In the genomic region with DNA sequence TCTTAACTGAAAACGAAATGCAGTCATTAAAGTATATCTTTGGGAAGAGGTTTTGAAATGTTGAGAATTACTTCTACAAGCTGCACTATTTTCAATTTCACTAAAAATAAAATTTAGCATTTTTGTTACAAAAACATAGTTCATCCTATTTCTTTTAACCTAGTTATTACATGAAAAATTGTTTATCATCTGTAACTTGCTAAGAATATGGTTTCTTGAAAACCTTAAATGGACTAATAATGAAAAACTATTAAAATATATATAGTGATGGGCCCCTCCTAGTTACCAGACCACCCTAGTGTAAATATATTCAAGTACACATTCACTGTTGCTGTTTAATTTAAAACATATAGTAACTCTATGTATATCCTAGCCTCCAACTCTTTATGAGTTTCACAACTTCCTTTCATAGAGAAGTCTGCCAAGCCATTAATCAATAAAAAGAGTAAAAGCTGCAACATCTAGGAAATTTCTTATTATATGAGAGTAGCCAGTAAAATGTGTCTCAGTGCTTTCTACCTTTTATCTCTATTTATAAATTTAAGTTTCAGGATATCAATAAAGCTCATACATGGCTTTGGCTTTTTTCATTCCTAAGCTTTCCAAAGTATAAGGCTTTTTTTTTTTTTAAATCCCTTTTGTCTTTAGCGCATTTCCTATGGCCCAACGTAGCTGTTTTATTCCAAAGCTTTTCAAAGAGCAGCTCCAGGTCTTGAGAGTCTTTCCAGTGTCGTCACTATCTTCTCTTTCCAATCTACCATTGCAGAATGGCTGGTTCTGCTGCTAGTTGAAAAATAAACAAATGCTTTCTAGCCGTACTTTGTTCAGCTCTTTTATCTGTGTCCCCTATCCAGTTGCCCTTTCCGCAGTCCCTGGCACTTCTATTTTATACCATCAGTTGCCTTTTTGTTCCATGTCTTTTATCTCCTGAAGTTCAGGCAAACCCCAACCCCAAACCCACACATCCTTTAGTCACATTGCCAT, we compare ENCODE assay signal across 1 cellular context.
TF ChIP-seq lines count a peak whose summit lies in the region.

No MANE protein-coding gene starts in this region.

TF ChIP-seq in HepG2, 621 proteins besides CTCF, POLR2A, EP300 and RAD21 (continued from another document and continues in another):
- TF ChIP-seq, protein P1, sequence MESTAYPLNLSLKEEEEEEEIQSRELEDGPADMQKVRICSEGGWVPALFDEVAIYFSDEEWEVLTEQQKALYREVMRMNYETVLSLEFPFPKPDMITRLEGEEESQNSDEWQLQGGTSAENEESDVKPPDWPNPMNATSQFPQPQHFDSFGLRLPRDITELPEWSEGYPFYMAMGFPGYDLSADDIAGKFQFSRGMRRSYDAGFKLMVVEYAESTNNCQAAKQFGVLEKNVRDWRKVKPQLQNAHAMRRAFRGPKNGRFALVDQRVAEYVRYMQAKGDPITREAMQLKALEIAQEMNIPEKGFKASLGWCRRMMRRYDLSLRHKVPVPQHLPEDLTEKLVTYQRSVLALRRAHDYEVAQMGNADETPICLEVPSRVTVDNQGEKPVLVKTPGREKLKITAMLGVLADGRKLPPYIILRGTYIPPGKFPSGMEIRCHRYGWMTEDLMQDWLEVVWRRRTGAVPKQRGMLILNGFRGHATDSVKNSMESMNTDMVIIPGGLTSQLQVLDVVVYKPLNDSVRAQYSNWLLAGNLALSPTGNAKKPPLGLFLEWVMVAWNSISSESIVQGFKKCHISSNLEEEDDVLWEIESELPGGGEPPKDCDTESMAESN (CRISPR knock-in tag; conservative IDR thresholded peaks at IDR 0.05) = no peak
- TF ChIP-seq NFATC3 (CRISPR knock-in tag; IDR thresholded peaks at IDR 0.05) = no peak
- TF ChIP-seq, protein P2, sequence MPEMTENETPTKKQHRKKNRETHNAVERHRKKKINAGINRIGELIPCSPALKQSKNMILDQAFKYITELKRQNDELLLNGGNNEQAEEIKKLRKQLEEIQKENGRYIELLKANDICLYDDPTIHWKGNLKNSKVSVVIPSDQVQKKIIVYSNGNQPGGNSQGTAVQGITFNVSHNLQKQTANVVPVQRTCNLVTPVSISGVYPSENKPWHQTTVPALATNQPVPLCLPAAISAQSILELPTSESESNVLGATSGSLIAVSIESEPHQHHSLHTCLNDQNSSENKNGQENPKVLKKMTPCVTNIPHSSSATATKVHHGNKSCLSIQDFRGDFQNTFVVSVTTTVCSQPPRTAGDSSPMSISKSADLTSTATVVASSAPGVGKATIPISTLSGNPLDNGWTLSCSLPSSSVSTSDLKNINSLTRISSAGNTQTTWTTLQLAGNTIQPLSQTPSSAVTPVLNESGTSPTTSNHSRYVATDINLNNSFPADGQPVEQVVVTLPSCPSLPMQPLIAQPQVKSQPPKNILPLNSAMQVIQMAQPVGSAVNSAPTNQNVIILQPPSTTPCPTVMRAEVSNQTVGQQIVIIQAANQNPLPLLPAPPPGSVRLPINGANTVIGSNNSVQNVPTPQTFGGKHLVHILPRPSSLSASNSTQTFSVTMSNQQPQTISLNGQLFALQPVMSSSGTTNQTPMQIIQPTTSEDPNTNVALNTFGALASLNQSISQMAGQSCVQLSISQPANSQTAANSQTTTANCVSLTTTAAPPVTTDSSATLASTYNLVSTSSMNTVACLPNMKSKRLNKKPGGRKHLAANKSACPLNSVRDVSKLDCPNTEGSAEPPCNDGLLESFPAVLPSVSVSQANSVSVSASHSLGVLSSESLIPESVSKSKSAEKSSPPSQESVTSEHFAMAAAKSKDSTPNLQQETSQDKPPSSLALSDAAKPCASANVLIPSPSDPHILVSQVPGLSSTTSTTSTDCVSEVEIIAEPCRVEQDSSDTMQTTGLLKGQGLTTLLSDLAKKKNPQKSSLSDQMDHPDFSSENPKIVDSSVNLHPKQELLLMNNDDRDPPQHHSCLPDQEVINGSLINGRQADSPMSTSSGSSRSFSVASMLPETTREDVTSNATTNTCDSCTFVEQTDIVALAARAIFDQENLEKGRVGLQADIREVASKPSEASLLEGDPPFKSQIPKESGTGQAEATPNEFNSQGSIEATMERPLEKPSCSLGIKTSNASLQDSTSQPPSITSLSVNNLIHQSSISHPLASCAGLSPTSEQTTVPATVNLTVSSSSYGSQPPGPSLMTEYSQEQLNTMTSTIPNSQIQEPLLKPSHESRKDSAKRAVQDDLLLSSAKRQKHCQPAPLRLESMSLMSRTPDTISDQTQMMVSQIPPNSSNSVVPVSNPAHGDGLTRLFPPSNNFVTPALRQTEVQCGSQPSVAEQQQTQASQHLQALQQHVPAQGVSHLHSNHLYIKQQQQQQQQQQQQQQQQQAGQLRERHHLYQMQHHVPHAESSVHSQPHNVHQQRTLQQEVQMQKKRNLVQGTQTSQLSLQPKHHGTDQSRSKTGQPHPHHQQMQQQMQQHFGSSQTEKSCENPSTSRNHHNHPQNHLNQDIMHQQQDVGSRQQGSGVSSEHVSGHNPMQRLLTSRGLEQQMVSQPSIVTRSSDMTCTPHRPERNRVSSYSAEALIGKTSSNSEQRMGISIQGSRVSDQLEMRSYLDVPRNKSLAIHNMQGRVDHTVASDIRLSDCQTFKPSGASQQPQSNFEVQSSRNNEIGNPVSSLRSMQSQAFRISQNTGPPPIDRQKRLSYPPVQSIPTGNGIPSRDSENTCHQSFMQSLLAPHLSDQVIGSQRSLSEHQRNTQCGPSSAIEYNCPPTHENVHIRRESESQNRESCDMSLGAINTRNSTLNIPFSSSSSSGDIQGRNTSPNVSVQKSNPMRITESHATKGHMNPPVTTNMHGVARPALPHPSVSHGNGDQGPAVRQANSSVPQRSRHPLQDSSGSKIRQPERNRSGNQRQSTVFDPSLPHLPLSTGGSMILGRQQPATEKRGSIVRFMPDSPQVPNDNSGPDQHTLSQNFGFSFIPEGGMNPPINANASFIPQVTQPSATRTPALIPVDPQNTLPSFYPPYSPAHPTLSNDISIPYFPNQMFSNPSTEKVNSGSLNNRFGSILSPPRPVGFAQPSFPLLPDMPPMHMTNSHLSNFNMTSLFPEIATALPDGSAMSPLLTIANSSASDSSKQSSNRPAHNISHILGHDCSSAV (CRISPR knock-in tag; IDR thresholded peaks at IDR 0.05; ENCODE audit: borderline replicate concordance) = no peak
- 0 out of 2 replicates have a peak, but pooled peaks have one; percentile 71 for TF ChIP-seq ZC3H13 (CRISPR knock-in tag; IDR thresholded peaks at IDR 0.05)
- TF ChIP-seq, protein P3, sequence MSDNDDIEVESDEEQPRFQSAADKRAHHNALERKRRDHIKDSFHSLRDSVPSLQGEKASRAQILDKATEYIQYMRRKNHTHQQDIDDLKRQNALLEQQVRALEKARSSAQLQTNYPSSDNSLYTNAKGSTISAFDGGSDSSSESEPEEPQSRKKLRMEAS (IDR thresholded peaks at IDR 0.05) = no peak
- TF ChIP-seq ZNF720 (CRISPR knock-in tag; IDR thresholded peaks at IDR 0.05) = no peak
- TF ChIP-seq TMF1 (CRISPR knock-in tag; IDR thresholded peaks at IDR 0.05; ENCODE audit: low read depth) = no peak
- no peak for TF ChIP-seq SOX13 (IDR thresholded peaks at IDR 0.05)
- peak in 1 of 2 experiments; percentile 63; a peak in 2 of 4 replicates for TF ChIP-seq SOX13 (CRISPR knock-in tag; conservative IDR thresholded peaks at IDR 0.05 in 1 of 2, IDR thresholded peaks at IDR 0.05 in 1 of 2)
- no peak for TF ChIP-seq ZNF382 (CRISPR knock-in tag; IDR thresholded peaks at IDR 0.05; ENCODE audit: borderline replicate concordance)
- TF ChIP-seq RBM22 (optimal IDR thresholded peaks at IDR 0.05; ENCODE audit: low read length) = peak; percentile 96
- no peak for TF ChIP-seq ZNF101 (CRISPR knock-in tag; IDR thresholded peaks at IDR 0.05; ENCODE audit: borderline replicate concordance, low read depth)
- TF ChIP-seq TGIF2 (CRISPR knock-in tag; IDR thresholded peaks at IDR 0.05) = peak; percentile 44; the same call in 1 of the 2 replicates
- no peak for TF ChIP-seq KDM4B (CRISPR knock-in tag; IDR thresholded peaks at IDR 0.05)
- 0 out of 2 replicates have a peak, but pooled peaks have one; percentile 49 for TF ChIP-seq ZNF543 (CRISPR knock-in tag; IDR thresholded peaks at IDR 0.05)
- peak; percentile 47; the same call in 1 of the 2 replicates for TF ChIP-seq HNF4A (CRISPR knock-in tag; IDR thresholded peaks at IDR 0.05)
- TF ChIP-seq ZNF24 (IDR thresholded peaks at IDR 0.05) = no peak
- TF ChIP-seq ZFYVE20 (CRISPR knock-in tag; IDR thresholded peaks at IDR 0.05; ENCODE audit: borderline replicate concordance, low read depth) = no peak
- TF ChIP-seq, protein P4, sequence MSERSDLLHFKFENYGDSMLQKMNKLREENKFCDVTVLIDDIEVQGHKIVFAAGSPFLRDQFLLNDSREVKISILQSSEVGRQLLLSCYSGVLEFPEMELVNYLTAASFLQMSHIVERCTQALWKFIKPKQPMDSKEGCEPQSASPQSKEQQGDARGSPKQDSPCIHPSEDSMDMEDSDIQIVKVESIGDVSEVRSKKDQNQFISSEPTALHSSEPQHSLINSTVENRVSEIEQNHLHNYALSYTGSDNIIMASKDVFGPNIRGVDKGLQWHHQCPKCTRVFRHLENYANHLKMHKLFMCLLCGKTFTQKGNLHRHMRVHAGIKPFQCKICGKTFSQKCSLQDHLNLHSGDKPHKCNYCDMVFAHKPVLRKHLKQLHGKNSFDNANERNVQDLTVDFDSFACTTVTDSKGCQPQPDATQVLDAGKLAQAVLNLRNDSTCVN (CRISPR knock-in tag; IDR thresholded peaks at IDR 0.05; ENCODE audit: borderline replicate concordance) = no peak
- TF ChIP-seq, protein P5, sequence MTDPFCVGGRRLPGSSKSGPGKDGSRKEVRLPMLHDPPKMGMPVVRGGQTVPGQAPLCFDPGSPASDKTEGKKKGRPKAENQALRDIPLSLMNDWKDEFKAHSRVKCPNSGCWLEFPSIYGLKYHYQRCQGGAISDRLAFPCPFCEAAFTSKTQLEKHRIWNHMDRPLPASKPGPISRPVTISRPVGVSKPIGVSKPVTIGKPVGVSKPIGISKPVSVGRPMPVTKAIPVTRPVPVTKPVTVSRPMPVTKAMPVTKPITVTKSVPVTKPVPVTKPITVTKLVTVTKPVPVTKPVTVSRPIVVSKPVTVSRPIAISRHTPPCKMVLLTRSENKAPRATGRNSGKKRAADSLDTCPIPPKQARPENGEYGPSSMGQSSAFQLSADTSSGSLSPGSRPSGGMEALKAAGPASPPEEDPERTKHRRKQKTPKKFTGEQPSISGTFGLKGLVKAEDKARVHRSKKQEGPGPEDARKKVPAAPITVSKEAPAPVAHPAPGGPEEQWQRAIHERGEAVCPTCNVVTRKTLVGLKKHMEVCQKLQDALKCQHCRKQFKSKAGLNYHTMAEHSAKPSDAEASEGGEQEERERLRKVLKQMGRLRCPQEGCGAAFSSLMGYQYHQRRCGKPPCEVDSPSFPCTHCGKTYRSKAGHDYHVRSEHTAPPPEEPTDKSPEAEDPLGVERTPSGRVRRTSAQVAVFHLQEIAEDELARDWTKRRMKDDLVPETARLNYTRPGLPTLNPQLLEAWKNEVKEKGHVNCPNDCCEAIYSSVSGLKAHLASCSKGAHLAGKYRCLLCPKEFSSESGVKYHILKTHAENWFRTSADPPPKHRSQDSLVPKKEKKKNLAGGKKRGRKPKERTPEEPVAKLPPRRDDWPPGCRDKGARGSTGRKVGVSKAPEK (CRISPR knock-in tag; IDR thresholded peaks at IDR 0.05; ENCODE audit: borderline replicate concordance) = no peak
- no peak for TF ChIP-seq ZNF878 (CRISPR knock-in tag; IDR thresholded peaks at IDR 0.05)
- TF ChIP-seq HDAC1 (CRISPR knock-in tag; IDR thresholded peaks at IDR 0.05) = peak; percentile 47; the same call in 1 of the 2 replicates
- no peak for TF ChIP-seq ZFX (CRISPR knock-in tag; IDR thresholded peaks at IDR 0.05; ENCODE audit: low read depth)
- no peak for TF ChIP-seq SALL1 (CRISPR knock-in tag; IDR thresholded peaks at IDR 0.05)
- TF ChIP-seq ZNF354B (CRISPR knock-in tag; IDR thresholded peaks at IDR 0.05) = no peak
- no peak for TF ChIP-seq ZNF660 (CRISPR knock-in tag; IDR thresholded peaks at IDR 0.05; ENCODE audit: borderline replicate concordance, low read depth)
- peak; percentile 47; the same call in 1 of the 2 replicates for TF ChIP-seq HNF4G (IDR thresholded peaks at IDR 0.05; ENCODE audit: borderline replicate concordance, low read depth, low read length)
- TF ChIP-seq HNF4G (CRISPR knock-in tag; IDR thresholded peaks at IDR 0.05; ENCODE audit: borderline replicate concordance, low read depth) = no peak
- TF ChIP-seq, protein P6, sequence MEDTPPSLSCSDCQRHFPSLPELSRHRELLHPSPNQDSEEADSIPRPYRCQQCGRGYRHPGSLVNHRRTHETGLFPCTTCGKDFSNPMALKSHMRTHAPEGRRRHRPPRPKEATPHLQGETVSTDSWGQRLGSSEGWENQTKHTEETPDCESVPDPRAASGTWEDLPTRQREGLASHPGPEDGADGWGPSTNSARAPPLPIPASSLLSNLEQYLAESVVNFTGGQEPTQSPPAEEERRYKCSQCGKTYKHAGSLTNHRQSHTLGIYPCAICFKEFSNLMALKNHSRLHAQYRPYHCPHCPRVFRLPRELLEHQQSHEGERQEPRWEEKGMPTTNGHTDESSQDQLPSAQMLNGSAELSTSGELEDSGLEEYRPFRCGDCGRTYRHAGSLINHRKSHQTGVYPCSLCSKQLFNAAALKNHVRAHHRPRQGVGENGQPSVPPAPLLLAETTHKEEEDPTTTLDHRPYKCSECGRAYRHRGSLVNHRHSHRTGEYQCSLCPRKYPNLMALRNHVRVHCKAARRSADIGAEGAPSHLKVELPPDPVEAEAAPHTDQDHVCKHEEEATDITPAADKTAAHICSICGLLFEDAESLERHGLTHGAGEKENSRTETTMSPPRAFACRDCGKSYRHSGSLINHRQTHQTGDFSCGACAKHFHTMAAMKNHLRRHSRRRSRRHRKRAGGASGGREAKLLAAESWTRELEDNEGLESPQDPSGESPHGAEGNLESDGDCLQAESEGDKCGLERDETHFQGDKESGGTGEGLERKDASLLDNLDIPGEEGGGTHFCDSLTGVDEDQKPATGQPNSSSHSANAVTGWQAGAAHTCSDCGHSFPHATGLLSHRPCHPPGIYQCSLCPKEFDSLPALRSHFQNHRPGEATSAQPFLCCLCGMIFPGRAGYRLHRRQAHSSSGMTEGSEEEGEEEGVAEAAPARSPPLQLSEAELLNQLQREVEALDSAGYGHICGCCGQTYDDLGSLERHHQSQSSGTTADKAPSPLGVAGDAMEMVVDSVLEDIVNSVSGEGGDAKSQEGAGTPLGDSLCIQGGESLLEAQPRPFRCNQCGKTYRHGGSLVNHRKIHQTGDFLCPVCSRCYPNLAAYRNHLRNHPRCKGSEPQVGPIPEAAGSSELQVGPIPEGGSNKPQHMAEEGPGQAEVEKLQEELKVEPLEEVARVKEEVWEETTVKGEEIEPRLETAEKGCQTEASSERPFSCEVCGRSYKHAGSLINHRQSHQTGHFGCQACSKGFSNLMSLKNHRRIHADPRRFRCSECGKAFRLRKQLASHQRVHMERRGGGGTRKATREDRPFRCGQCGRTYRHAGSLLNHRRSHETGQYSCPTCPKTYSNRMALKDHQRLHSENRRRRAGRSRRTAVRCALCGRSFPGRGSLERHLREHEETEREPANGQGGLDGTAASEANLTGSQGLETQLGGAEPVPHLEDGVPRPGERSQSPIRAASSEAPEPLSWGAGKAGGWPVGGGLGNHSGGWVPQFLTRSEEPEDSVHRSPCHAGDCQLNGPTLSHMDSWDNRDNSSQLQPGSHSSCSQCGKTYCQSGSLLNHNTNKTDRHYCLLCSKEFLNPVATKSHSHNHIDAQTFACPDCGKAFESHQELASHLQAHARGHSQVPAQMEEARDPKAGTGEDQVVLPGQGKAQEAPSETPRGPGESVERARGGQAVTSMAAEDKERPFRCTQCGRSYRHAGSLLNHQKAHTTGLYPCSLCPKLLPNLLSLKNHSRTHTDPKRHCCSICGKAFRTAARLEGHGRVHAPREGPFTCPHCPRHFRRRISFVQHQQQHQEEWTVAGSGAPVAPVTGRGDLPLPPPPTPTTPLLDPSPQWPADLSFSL (CRISPR knock-in tag; IDR thresholded peaks at IDR 0.05) = no peak
- no peak for TF ChIP-seq NFIB (CRISPR knock-in tag; IDR thresholded peaks at IDR 0.05; ENCODE audit: borderline replicate concordance)
